Comparison of ENCODE assay signal across 8 cellular contexts in genomic region chr3:108099679-108100428, GRCh38. TPM values are rescaled to one million over a fixed set of nuclear protein-coding genes. Genes with fewer than 3 reads are reported as not detected.
DNase-seq lines count a peak whose midpoint lies in the region; ATAC-seq and TF ChIP-seq lines count a peak whose summit lies in the region.

No MANE protein-coding gene starts in this region.

- H3K4me1 Mint-ChIP-seq in CD4-positive, alpha-beta memory T cell = peaks cover 32 to 41% (median 34%) of the 10 kb centered on the region in 4 donors
- peaks cover 70% of the 10 kb centered on the region for H3K4me1 Mint-ChIP-seq in activated naive CD8-positive, alpha-beta T cell treated with anti-CD3 and anti-CD28 coated beads, Interleukin-2, amount 50 U/mL, for 24 hours

- H3K27ac Mint-ChIP-seq in CD4-positive, alpha-beta memory T cell = peak overlapping the region; percentile 10 to 76 (median 58)
- H3K27ac Mint-ChIP-seq in activated naive CD8-positive, alpha-beta T cell treated with anti-CD3 and anti-CD28 coated beads, Interleukin-2, amount 50 U/mL, for 24 hours = peak overlapping the region; percentile 91

- H3K36me3 Mint-ChIP-seq in CD4-positive, alpha-beta memory T cell = no peaks in the 10 kb centered on the region
- no peaks in the 10 kb centered on the region for H3K36me3 Mint-ChIP-seq in activated naive CD8-positive, alpha-beta T cell treated with anti-CD3 and anti-CD28 coated beads, Interleukin-2, amount 50 U/mL, for 24 hours (ENCODE audit: low read depth)

- POLR2A ChIA-PET in CD4-positive, alpha-beta memory T cell (lab: Charles Lee; ENCODE audit: partially characterized antibody) = interaction anchor here (6.1 to 21.0 kb wide), 2 partner anchors 8 to 28 kb away, joined by 50 to 531 read pairs; partner anchors contain the start of gene CD47

- DNase-seq in CD4-positive, alpha-beta memory T cell = peak in 1 of 5 donors; percentile 46
- DNase-seq in activated naive CD8-positive, alpha-beta T cell treated with anti-CD3 and anti-CD28 coated beads, Interleukin-2, amount 50 U/mL, for 24 hours = peak; percentile 67
- no peak for DNase-seq in suprapubic skin (ENCODE audit: low spot score in 2 of 2)
- no peak for DNase-seq in HCEC 1CT
- DNase-seq in dermis blood vessel endothelial cell = no peak
- no peak for DNase-seq in activated effector memory CD4-positive, alpha-beta T cell treated with anti-CD3 and anti-CD28 coated beads, Interleukin-2, amount 50 U/mL, for 16 hours

- CTCF ChIA-PET in CD4-positive, alpha-beta memory T cell (lab: Charles Lee; ENCODE audit: partially characterized antibody) = interaction anchor here (1.5 kb wide), 1 partner anchor 22 kb away, joined by 4 read pairs; no protein-coding TSS in a partner anchor

- H3K9me3 Mint-ChIP-seq in CD4-positive, alpha-beta memory T cell = peaks cover 0 to under 1% (median 0%) of the 10 kb centered on the region in 8 donors
- no peaks in the 10 kb centered on the region for H3K9me3 Mint-ChIP-seq in activated naive CD8-positive, alpha-beta T cell treated with anti-CD3 and anti-CD28 coated beads, Interleukin-2, amount 50 U/mL, for 24 hours

- H3K4me1 ChIP-seq in CD4-positive, alpha-beta memory T cell (ENCODE audit: insufficient read depth, low read length) = peaks cover 31% of the 10 kb centered on the region
- H3K4me1 ChIP-seq in suprapubic skin = no peaks in the 10 kb centered on the region

- no peak overlapping the region for H3K27ac ChIP-seq in CD4-positive, alpha-beta memory T cell (ENCODE audit: low read depth, low read length)
- H3K27ac ChIP-seq in suprapubic skin = no peak overlapping the region

- no peak for TF ChIP-seq POLR2A in suprapubic skin (IDR thresholded peaks at IDR 0.05)

- TF ChIP-seq EP300 in suprapubic skin (IDR thresholded peaks at IDR 0.05) = no peak

- ATAC-seq in GM19328 (IDR thresholded peaks at IDR 0.05; ENCODE audit: unreplicated experiment) (peak; percentile 10), HG03457 (IDR thresholded peaks at IDR 0.05; ENCODE audit: unreplicated experiment) (peak; percentile 30)
- ATAC-seq in activated naive CD8-positive, alpha-beta T cell treated with anti-CD3 and anti-CD28 coated beads, Interleukin-2, amount 50 U/mL, for 24 hours = peak; percentile 31

- intact Hi-C loops in CD4-positive, alpha-beta memory T cell (cut with micrococcal nuclease) = loop anchor here (1.0 to 10.0 kb wide), 2 partner anchors 9 to 575 kb away; partner anchors contain the start of genes BBX and CD47

- H3K36me3 ChIP-seq in CD4-positive, alpha-beta memory T cell (ENCODE audit: insufficient read depth, low read length) = no peaks in the 10 kb centered on the region
- H3K36me3 ChIP-seq in suprapubic skin = no peaks in the 10 kb centered on the region

- no peaks in the 10 kb centered on the region for H3K27me3 ChIP-seq in CD4-positive, alpha-beta memory T cell (ENCODE audit: insufficient read depth, low read length)
- H3K27me3 ChIP-seq in suprapubic skin = no peaks in the 10 kb centered on the region

- H3K9me3 ChIP-seq in CD4-positive, alpha-beta memory T cell (ENCODE audit: control insufficient read depth in 1 of 2, low read length in 2 of 2) = no peaks in the 10 kb centered on the region
- H3K9me3 ChIP-seq in suprapubic skin = no peaks in the 10 kb centered on the region

- TF ChIP-seq CTCF in suprapubic skin (IDR thresholded peaks at IDR 0.05) = no peak

- H3K27me3 Mint-ChIP-seq in CD4-positive, alpha-beta memory T cell = no peaks in the 10 kb centered on the region
- H3K27me3 Mint-ChIP-seq in activated naive CD8-positive, alpha-beta T cell treated with anti-CD3 and anti-CD28 coated beads, Interleukin-2, amount 50 U/mL, for 24 hours = no peaks in the 10 kb centered on the region

- H3K4me3 Mint-ChIP-seq in CD4-positive, alpha-beta memory T cell = peak overlapping the region in 4 of 8 donors; percentile 13 to 60 (median 24)
- H3K4me3 Mint-ChIP-seq in activated naive CD8-positive, alpha-beta T cell treated with anti-CD3 and anti-CD28 coated beads, Interleukin-2, amount 50 U/mL, for 24 hours = peak overlapping the region; percentile 6

- no peak overlapping the region for H3K4me3 ChIP-seq in CD4-positive, alpha-beta memory T cell (ENCODE audit: low read length in 2 of 2)
- H3K4me3 ChIP-seq in suprapubic skin = no peak overlapping the region

- 90% methylated on average over 9 of the region's 9 CpGs for WGBS in suprapubic skin

RNA-seq across cellular contexts. Expression of gene CD47, which starts 9.0 kb away (rescaled TPM):
- 100 to 1,000 TPM; 224 to 226 TPM for total RNA-seq in CD4-positive, alpha-beta memory T cell
- 100 to 1,000 TPM; 281 to 288 TPM for polyA plus RNA-seq in CD4-positive, alpha-beta memory T cell
- total RNA-seq in suprapubic skin (10 to 100 TPM; 37.8 to 94.4 (median 41.8) TPM), dermis blood vessel endothelial cell (85.6 and 113 TPM in 2 replicates)
